ENCODE assay signal across 1 cellular context in the genomic region with DNA sequence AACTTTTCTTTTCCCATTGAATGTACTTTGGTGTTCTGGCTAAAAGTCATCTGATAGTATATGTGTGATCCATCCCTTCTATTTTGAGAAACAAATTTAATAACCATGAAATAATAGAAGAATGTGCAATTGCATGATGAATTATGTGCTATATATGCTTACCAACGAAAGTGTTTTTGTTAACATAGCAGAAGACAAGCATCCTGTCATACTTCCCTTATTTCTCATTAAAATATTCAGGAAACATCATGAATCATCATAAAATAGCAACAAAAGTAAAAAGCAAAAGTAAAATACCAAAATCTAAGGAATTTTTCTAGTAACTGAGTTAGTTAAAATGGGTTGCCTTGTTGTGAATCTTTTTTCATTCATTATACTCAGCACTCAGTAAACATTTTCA.
TF ChIP-seq lines count a peak whose summit lies in the region.

No MANE protein-coding gene starts in this region.

TF ChIP-seq in IMR-90, 13 proteins besides CTCF, POLR2A, EP300 and RAD21 (continued from another document):
- TF ChIP-seq CEBPB (IDR thresholded peaks at IDR 0.05; ENCODE audit: low read depth, low read length) (no peak), RFX5 (IDR thresholded peaks at IDR 0.05; ENCODE audit: low read depth, low read length) (no peak), BHLHE40 (IDR thresholded peaks at IDR 0.05; ENCODE audit: low read depth, low read length) (no peak)
